8 cellular contexts compared by ENCODE assay signal in the genomic region with DNA sequence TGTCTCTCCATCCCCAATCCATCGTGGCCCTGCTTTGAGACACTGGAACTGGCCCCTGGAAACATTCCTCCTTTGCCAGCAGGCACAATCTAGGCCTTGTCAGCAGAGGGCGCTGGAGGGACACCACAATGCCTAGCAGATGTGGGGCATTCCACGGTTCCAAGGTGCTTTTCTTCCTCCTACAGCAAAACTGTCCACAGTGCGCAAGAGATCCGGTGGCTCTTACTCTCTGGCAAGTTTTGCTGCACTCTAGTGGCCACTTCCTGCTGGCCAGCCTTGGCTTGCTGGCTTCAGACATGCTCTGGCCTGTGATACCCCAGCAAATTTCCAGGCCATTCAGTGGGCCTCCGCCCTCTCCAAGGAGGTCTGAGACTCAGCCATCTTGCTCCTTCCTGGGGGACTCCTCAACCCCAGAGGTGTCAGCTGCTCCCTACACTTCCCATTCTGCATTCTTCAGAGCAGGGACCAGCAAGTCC. TPM values are rescaled to one million over a fixed set of nuclear protein-coding genes. Genes with fewer than 3 reads are reported as not detected.
DNase-seq lines count a peak whose midpoint lies in the region; ATAC-seq and TF ChIP-seq lines count a peak whose summit lies in the region.

No MANE protein-coding gene starts in this region.

- no peaks in the 10 kb centered on the region for H3K27me3 ChIP-seq in CD8-positive, alpha-beta memory T cell (ENCODE audit: insufficient read depth, low read length, poor library complexity, severe bottlenecking)
- H3K27me3 ChIP-seq in WERI-Rb-1 (ENCODE audit: insufficient read depth, low read depth, severe bottlenecking) (no peaks in the 10 kb centered on the region), mammary epithelial cell (ENCODE audit: insufficient read depth, low read length) (no peaks in the 10 kb centered on the region)

- in situ Hi-C loops in mammary epithelial cell (cut with MboI; ENCODE audit: low sequenced_read_pairs in 2 of 2) = loop anchor here (5.0 to 25.0 kb wide), 2 partner anchors 138 to 282 kb away; a partner anchor contains a TSS

- peaks cover 1 to 7% of the 10 kb centered on the region in 2 donors for H3K27me3 Mint-ChIP-seq in CD8-positive, alpha-beta memory T cell
- no peaks in the 10 kb centered on the region for H3K27me3 Mint-ChIP-seq in immature natural killer cell (ENCODE audit: low read depth in 3 of 3)

- POLR2A ChIA-PET in CD8-positive, alpha-beta memory T cell (lab: Charles Lee) = no interaction called here

- peak; percentile 96 for TF ChIP-seq CTCF in WERI-Rb-1 (IDR thresholded peaks at IDR 0.05; ENCODE audit: low read depth, low read length)
- TF ChIP-seq CTCF in mammary epithelial cell (conservative IDR thresholded peaks at IDR 0.05 in 1 of 2, IDR thresholded peaks at IDR 0.05 in 1 of 2; ENCODE audit: extremely low read depth in 1 of 2, insufficient read depth in 1 of 2, low read depth in 1 of 2, low read length in 2 of 2) = peak; percentile 97 to 98

- no peak overlapping the region for H3K27ac ChIP-seq in CD8-positive, alpha-beta memory T cell (ENCODE audit: low read depth, low read length)
- H3K27ac ChIP-seq in WERI-Rb-1 = no peak overlapping the region
- no peak overlapping the region for H3K27ac ChIP-seq in mammary epithelial cell (ENCODE audit: insufficient read depth, low read depth, low read length)

- no peak overlapping the region for H3K4me3 Mint-ChIP-seq in CD8-positive, alpha-beta memory T cell
- H3K4me3 Mint-ChIP-seq in immature natural killer cell = no peak overlapping the region

- H3K4me1 ChIP-seq in CD8-positive, alpha-beta memory T cell (ENCODE audit: insufficient read depth, low read length) = no peaks in the 10 kb centered on the region
- H3K4me1 ChIP-seq in mammary epithelial cell (ENCODE audit: insufficient read depth, low read length) = peaks cover 5% of the 10 kb centered on the region

- H3K27ac Mint-ChIP-seq in CD8-positive, alpha-beta memory T cell = no peak overlapping the region
- H3K27ac Mint-ChIP-seq in immature natural killer cell = no peak overlapping the region

- no peaks in the 10 kb centered on the region for H3K9me3 ChIP-seq in CD8-positive, alpha-beta memory T cell (ENCODE audit: low read length)
- H3K9me3 ChIP-seq in WERI-Rb-1 (ENCODE audit: severe bottlenecking) = no peaks in the 10 kb centered on the region
- H3K9me3 ChIP-seq in mammary epithelial cell (replicated peaks; ENCODE audit: insufficient read depth, low read length) = no peaks in the 10 kb centered on the region

- peaks cover 0 to 2% (median 0%) of the 10 kb centered on the region in 3 donors for H3K4me1 Mint-ChIP-seq in CD8-positive, alpha-beta memory T cell
- H3K4me1 Mint-ChIP-seq in immature natural killer cell = peaks cover 0 to 1% of the 10 kb centered on the region in 2 donors

- BruUV-seq in mammary epithelial cell (replicated peaks; lab: Mats Ljungman, UMichigan) = no TSS peak

- ATAC-seq in HG02763 (IDR thresholded peaks at IDR 0.05; ENCODE audit: unreplicated experiment) = peak; percentile 45

- intact Hi-C loops in mammary epithelial cell (cut with micrococcal nuclease) = loop anchor here (1.0 to 5.0 kb wide), 8 partner anchors 48 to 328 kb away; a partner anchor contains a TSS

- no peak overlapping the region for H3K9ac ChIP-seq in mammary epithelial cell (ENCODE audit: insufficient read depth, low read length)

- peak overlapping the region; percentile 77 for H2AFZ ChIP-seq in mammary epithelial cell (ENCODE audit: low read depth, low read length)

- H3K4me3 ChIP-seq in CD8-positive, alpha-beta memory T cell (ENCODE audit: low read length) = no peak overlapping the region
- H3K4me3 ChIP-seq in WERI-Rb-1 (ENCODE audit: low read depth, low read length) = no peak overlapping the region
- no peak overlapping the region for H3K4me3 ChIP-seq in mammary epithelial cell (replicated peaks in 1 of 3; ENCODE audit: insufficient read depth in 1 of 3, low read depth in 2 of 3, low read length in 3 of 3)

- H3K36me3 Mint-ChIP-seq in CD8-positive, alpha-beta memory T cell = no peaks in the 10 kb centered on the region
- no peaks in the 10 kb centered on the region for H3K36me3 Mint-ChIP-seq in immature natural killer cell

- 5% methylated on average over 6 of the region's 6 CpGs for WGBS in mammary epithelial cell (ENCODE audit: low coverage, missing lambda C conversion rate)

- dilution Hi-C loops in mammary epithelial cell (cut with HindIII; ENCODE audit: low sequenced_read_pairs) = loop anchor here (5.0 to 25.0 kb wide), 2 partner anchors 108 to 282 kb away; a partner anchor contains a TSS

- H3K4me2 ChIP-seq in mammary epithelial cell (ENCODE audit: insufficient read depth, low read depth, low read length) = no peak overlapping the region

- CTCF ChIA-PET in CD8-positive, alpha-beta memory T cell (lab: Charles Lee) = interaction anchor here (1.1 to 2.8 kb wide), 5 partner anchors 12 to 186 kb away, joined by 3 to 22 read pairs (median 4); no protein-coding TSS in a partner anchor
- CTCF ChIA-PET in mammary epithelial cell (lab: Charles Lee; ENCODE audit: low non-redundant PET) = no interaction called here

- H4K20me1 ChIP-seq in mammary epithelial cell (ENCODE audit: insufficient read depth, low read length) = no peaks in the 10 kb centered on the region

- peak; percentile 69 to 86 (median 76) for DNase-seq in CD8-positive, alpha-beta memory T cell
- DNase-seq in NCI-H345 (lab: John Stamatoyannopoulos, UW) = peak; percentile 80
- DNase-seq in WERI-Rb-1 = peak; percentile 95
- DNase-seq in mammary epithelial cell = peak; percentile 94
- peak; percentile 63 to 74 (median 67) for DNase-seq in immature natural killer cell
- DNase-seq in stimulated activated CD4-positive, alpha-beta T cell treated with anti-CD3 and anti-CD28 coated beads, Interleukin-15, amount 100 ng/mL, for 24 hours = peak; percentile 90
- no peak for DNase-seq in mesenteric fat pad (ENCODE audit: low spot score)

- H3K79me2 ChIP-seq in mammary epithelial cell (ENCODE audit: insufficient read depth, low read length) = no peaks in the 10 kb centered on the region

- H3K36me3 ChIP-seq in CD8-positive, alpha-beta memory T cell (ENCODE audit: insufficient read depth, low read length) = no peaks in the 10 kb centered on the region
- H3K36me3 ChIP-seq in WERI-Rb-1 = peaks cover 95% of the 10 kb centered on the region
- H3K36me3 ChIP-seq in mammary epithelial cell (ENCODE audit: insufficient read depth, low read length) = peaks cover 2% of the 10 kb centered on the region

- H3K9me3 Mint-ChIP-seq in CD8-positive, alpha-beta memory T cell = no peaks in the 10 kb centered on the region
- peaks cover 0 to 1% (median 0%) of the 10 kb centered on the region in 6 donors for H3K9me3 Mint-ChIP-seq in immature natural killer cell

RNA-seq across cellular contexts. Expression of a gene that starts 17.1 kb away (rescaled TPM):
- 10 to 100 TPM; 19.5 to 20.0 TPM for total RNA-seq in CD8-positive, alpha-beta memory T cell
- 13.1 TPM for polyA plus RNA-seq in CD8-positive, alpha-beta memory T cell
- total RNA-seq in mammary epithelial cell (10 to 100 TPM; 12.2 to 15.3 TPM), mesenteric fat pad (8.0 TPM)
- polyA plus RNA-seq in mammary epithelial cell (21.8 TPM), immature natural killer cell (10 to 100 TPM in 2 of 3 donors, 1 to 10 TPM in 1; 8.6 to 24.6 (median 16.0) TPM)
- 8.7 TPM for polyA minus RNA-seq in mammary epithelial cell

RNA-seq across cellular contexts. Expression of a gene that starts 34.2 kb away (rescaled TPM):
- under 1 TPM; 0.81 to 0.84 TPM for total RNA-seq in CD8-positive, alpha-beta memory T cell
- not detected for polyA plus RNA-seq in CD8-positive, alpha-beta memory T cell
- total RNA-seq in mammary epithelial cell (10 to 100 TPM; 24.8 to 57.2 TPM), mesenteric fat pad (8.3 TPM)
- polyA plus RNA-seq in mammary epithelial cell (10.9 TPM), immature natural killer cell (not detected)
- polyA minus RNA-seq in mammary epithelial cell = 35.6 TPM

RNA-seq across cellular contexts. Expression of a gene that starts 56.3 kb away (rescaled TPM):
- total RNA-seq in CD8-positive, alpha-beta memory T cell = 100 to 1,000 TPM; 115 to 124 TPM
- 224 TPM for polyA plus RNA-seq in CD8-positive, alpha-beta memory T cell
- total RNA-seq in mammary epithelial cell (100 to 1,000 TPM in 1 of 2 donors, 10 to 100 TPM in 1; 65.2 to 117 TPM), mesenteric fat pad (95.7 TPM)
- polyA plus RNA-seq in mammary epithelial cell (181 TPM), immature natural killer cell (100 to 1,000 TPM; 251 to 308 (median 255) TPM)
- polyA minus RNA-seq in mammary epithelial cell = 133 TPM
